Comparison of ENCODE assay signal across 19 cellular contexts in the genomic region with DNA sequence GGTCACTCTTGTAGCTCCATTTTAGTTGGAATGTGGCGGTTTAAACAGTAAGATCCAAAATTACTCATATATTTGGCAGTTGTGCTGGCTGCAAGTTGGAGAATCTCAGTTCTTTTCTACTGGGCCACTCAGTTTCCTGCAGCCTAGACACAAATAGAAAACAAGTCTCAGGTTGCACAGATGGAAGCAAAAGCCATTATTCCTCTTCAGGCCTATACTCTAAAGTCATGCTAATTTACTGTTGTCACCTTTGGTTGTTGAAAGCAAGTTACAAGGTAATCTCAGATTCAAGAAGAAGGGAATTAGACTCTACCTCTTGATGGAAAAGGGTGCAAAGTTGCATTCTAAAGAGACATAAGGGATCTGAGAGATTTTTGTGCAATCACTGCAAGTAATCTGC.
DNase-seq lines count a peak whose midpoint lies in the region; ATAC-seq, FAIRE-seq and TF ChIP-seq lines count a peak whose summit lies in the region.
"Had no signal": no experiment of that assay in that cellular context is flagged by ENCODE, and none has a peak within 500 bp of the region (broad histone marks: within the 10 kb centered on the region; RNA-seq: fewer than 3 reads in every experiment).

No MANE protein-coding gene starts in this region.

- H3K23ac ChIP-seq in H1 (ENCODE audit: insufficient read length): no peak overlapping the region

- TF ChIP-seq CTCF in SU-DHL-6 (IDR thresholded peaks at IDR 0.05; ENCODE audit: insufficient read depth, low read length, poor library complexity, severe bottlenecking): no peak
- TF ChIP-seq CTCF in H1 (IDR thresholded peaks at IDR 0.05; ENCODE audit: control extremely low read depth in 1 of 3, insufficient read depth in 1 of 3, low read depth in 1 of 3, low read length in 3 of 3): no peak
- no peak for TF ChIP-seq CTCF in MCF 10A (IDR thresholded peaks at IDR 0.05; ENCODE audit: unreplicated experiment)
- TF ChIP-seq CTCF in brain microvascular endothelial cell (IDR thresholded peaks at IDR 0.05; ENCODE audit: low read depth, low read length, missing control alignments): no peak

- H3K18ac ChIP-seq in H1 (ENCODE audit: extremely low read depth, low read length): no peak overlapping the region

- no peak for TF ChIP-seq EP300 in H1 (IDR thresholded peaks at IDR 0.05; ENCODE audit: borderline replicate concordance in 1 of 2, low read depth in 2 of 2, low read length in 2 of 2)

- H3K9me3 ChIP-seq in SU-DHL-6 (ENCODE audit: insufficient read depth, low read length): no peaks in the 10 kb centered on the region
- H3K9me3 ChIP-seq in H1 (ENCODE audit: insufficient read depth in 2 of 2, low read depth in 1 of 2, low read length in 1 of 2): no peaks in the 10 kb centered on the region
- H3K9me3 ChIP-seq: BLaER1 treated with 17β-estradiol and CSF1 and Interleukin-3, amounts not matched to agents 10 nM and 100 nM; HAP-1 had no signal

- H4K91ac ChIP-seq in H1 (replicated peaks; ENCODE audit: insufficient read length, low read length): no peak overlapping the region

- no peak overlapping the region for H3K4me3 ChIP-seq in SU-DHL-6 (ENCODE audit: insufficient read depth, low read length, poor library complexity, severe bottlenecking)
- peak overlapping the region in 1 of 4 experiments; percentile 5; a peak in 1 of 8 replicates for H3K4me3 ChIP-seq in H1 (ENCODE audit: extremely low read depth in 1 of 4, insufficient read depth in 2 of 4, low read depth in 3 of 4, low read length in 4 of 4)
- H3K4me3 ChIP-seq in brain microvascular endothelial cell (ENCODE audit: low read depth, low read length): no peak overlapping the region
- H3K4me3 ChIP-seq: BLaER1 treated with 17β-estradiol and CSF1 and Interleukin-3, amounts not matched to agents 10 nM and 100 nM; GM12878; HAP-1 had no signal

- H3K4ac ChIP-seq in H1 (replicated peaks; ENCODE audit: insufficient read length, low read depth, low read length): no peak overlapping the region

- ATAC-seq in HG03520 (IDR thresholded peaks at IDR 0.05; ENCODE audit: unreplicated experiment): no peak
- ATAC-seq: CD8-positive, alpha-beta T cell; GM12878 had no signal

- H3K27me3 ChIP-seq in SU-DHL-6 (ENCODE audit: low read length) (no peaks in the 10 kb centered on the region), H1 (replicated peaks in 1 of 4; ENCODE audit: control insufficient read depth in 3 of 4, extremely low read depth in 1 of 4, insufficient read depth in 3 of 4, low read length in 3 of 4) (no peaks in the 10 kb centered on the region), brain microvascular endothelial cell (replicated peaks) (no peaks in the 10 kb centered on the region)
- H3K27me3 ChIP-seq: BLaER1 treated with 17β-estradiol and CSF1 and Interleukin-3, amounts not matched to agents 10 nM and 100 nM had no signal

- POLR2A ChIA-PET in H1 (lab: Charles Lee; ENCODE audit: partially characterized antibody) (no interaction called here), MCF 10A (lab: Yijun Ruan, JAX) (interaction anchor here (0.6 kb wide), 1 partner anchor 468 kb away, joined by 4 read pairs; no protein-coding TSS in a partner anchor)

- H2BK15ac ChIP-seq in H1 (ENCODE audit: low read length): no peak overlapping the region

- H4K8ac ChIP-seq in H1 (ENCODE audit: extremely low read depth, insufficient read depth, low read length): no peak overlapping the region

- in situ Hi-C loops in brain microvascular endothelial cell (cut with HindIII; ENCODE audit: low pct_ligation_motif_present, low sequenced_read_pairs): no loop called here

- DNase-seq in AG20443 (ENCODE audit: low spot score) (peak; percentile 13), H1 (ENCODE audit: low read depth in 1 of 2, low spot score in 2 of 2) (no peak), iris pigment epithelial cell (ENCODE audit: low read depth) (peak; percentile 17), MCF 10A (ENCODE audit: unreplicated experiment) (no peak), brain microvascular endothelial cell (no peak)
- no peak for DNase-seq in activated CD8-positive, alpha-beta memory T cell treated with anti-CD3 and anti-CD28 coated beads, Interleukin-2, amount 50 U/mL, for 4 hours
- DNase-seq: 8988T; Calu3; CD8-positive, alpha-beta T cell; DND-41; EL; IMR-90 had no signal

- TF ChIP-seq POLR2A in H1 (IDR thresholded peaks at IDR 0.05; ENCODE audit: control extremely low read depth in 1 of 2, low read depth in 2 of 2, low read length in 2 of 2): no peak

- H2AK5ac ChIP-seq in H1 (ENCODE audit: low read depth, low read length): no peak overlapping the region

- WGBS in H1 (ENCODE audit: extremely low coverage in 1 of 2, insufficient coverage in 1 of 2, insufficient read length in 1 of 2, insufficient replicate concordance in 2 of 2, low coverage in 1 of 2, low lambda C conversion rate in 2 of 2, missing lambda C conversion rate in 1 of 2), 2 experiments: 94% methylated on average over 1 of the region's 1 CpG; no CpG with 5 or more reads in 1 of the 2 experiments

- peaks cover 0 to 6% (median 0%) of the 10 kb centered on the region in 4 experiments; a peak in 1 of 7 replicates for H3K4me1 ChIP-seq in H1 (replicated peaks in 1 of 4; ENCODE audit: control insufficient read depth in 3 of 4, insufficient read depth in 4 of 4, low read length in 3 of 4)
- H3K4me1 ChIP-seq: BLaER1 treated with 17β-estradiol and CSF1 and Interleukin-3, amounts not matched to agents 10 nM and 100 nM; HAP-1 had no signal

- BruUV-seq in MCF 10A (replicated peaks; lab: Mats Ljungman, UMichigan): no TSS peak

- no peak overlapping the region for H3K4me3 Mint-ChIP-seq in MCF 10A (ENCODE audit: unreplicated experiment)
- H3K4me3 Mint-ChIP-seq: B cell; CD8-positive, alpha-beta T cell had no signal

- H3K36me3 Mint-ChIP-seq in MCF 10A (ENCODE audit: insufficient read depth, unreplicated experiment): no peaks in the 10 kb centered on the region
- H3K36me3 Mint-ChIP-seq: CD8-positive, alpha-beta T cell had no signal

- H3K4me2 ChIP-seq in SU-DHL-6 (ENCODE audit: low read depth, low read length, poor library complexity, severe bottlenecking): no peak overlapping the region
- peak overlapping the region; percentile 14 to 31; a peak in 3 of 4 replicates for H3K4me2 ChIP-seq in H1 (ENCODE audit: insufficient read depth in 1 of 2, low read depth in 2 of 2, low read length in 2 of 2)
- H3K4me2 ChIP-seq: BLaER1 treated with 17β-estradiol and CSF1 and Interleukin-3, amounts not matched to agents 10 nM and 100 nM had no signal

- no peak for TF ChIP-seq RAD21 in H1 (IDR thresholded peaks at IDR 0.05 in 1 of 2, conservative IDR thresholded peaks at IDR 0.05 in 1 of 2; ENCODE audit: low read depth in 2 of 2, low read length in 2 of 2)

- H3K4me1 Mint-ChIP-seq in MCF 10A (ENCODE audit: insufficient read depth, unreplicated experiment): no peaks in the 10 kb centered on the region
- H3K4me1 Mint-ChIP-seq: B cell had no signal

- no peaks in the 10 kb centered on the region for H3K9me3 Mint-ChIP-seq in MCF 10A (ENCODE audit: unreplicated experiment)

- no peaks in the 10 kb centered on the region for H3K27me3 Mint-ChIP-seq in MCF 10A (ENCODE audit: insufficient read depth, unreplicated experiment)
- H3K27me3 Mint-ChIP-seq: B cell had no signal

- CTCF ChIA-PET in H1 (lab: Charles Lee; ENCODE audit: partially characterized antibody): interaction anchor here (0.6 kb wide), 1 partner anchor 47 kb away, joined by 3 read pairs; no protein-coding TSS in a partner anchor
- CTCF ChIA-PET in MCF 10A (lab: Yijun Ruan, JAX): no interaction called here

- H2BK12ac ChIP-seq in H1 (ENCODE audit: low read depth, low read length): no peak overlapping the region

- no peaks in the 10 kb centered on the region for H3K79me2 ChIP-seq in SU-DHL-6 (ENCODE audit: insufficient read depth, low read length)
- H3K79me2 ChIP-seq in H1 (ENCODE audit: control insufficient read depth in 1 of 2, insufficient read depth in 2 of 2, low read length in 2 of 2): no peaks in the 10 kb centered on the region

- no peaks in the 10 kb centered on the region for H4K20me1 ChIP-seq in SU-DHL-6 (ENCODE audit: low read depth, low read length)
- H4K20me1 ChIP-seq in H1 (replicated peaks in 1 of 2; ENCODE audit: control insufficient read depth in 1 of 2, insufficient read depth in 2 of 2, low read length in 2 of 2): no peaks in the 10 kb centered on the region
- H4K20me1 ChIP-seq: BLaER1 treated with 17β-estradiol and CSF1 and Interleukin-3, amounts not matched to agents 10 nM and 100 nM had no signal

- 0 out of 2 replicates have a peak, but pooled peaks cover 3% of the 10 kb centered on the region for H3K36me3 ChIP-seq in SU-DHL-6 (ENCODE audit: low read length)
- no peaks in the 10 kb centered on the region for H3K36me3 ChIP-seq in H1 (ENCODE audit: control insufficient read depth in 2 of 4, insufficient read depth in 4 of 4, low read length in 3 of 4)
- H3K36me3 ChIP-seq in brain microvascular endothelial cell (replicated peaks): no peaks in the 10 kb centered on the region
- H3K36me3 ChIP-seq: BLaER1 treated with 17β-estradiol and CSF1 and Interleukin-3, amounts not matched to agents 10 nM and 100 nM; HAP-1 had no signal

- H3K27ac ChIP-seq in SU-DHL-6 (ENCODE audit: low read depth, low read length) (no peak overlapping the region), H1 (ENCODE audit: low read depth, low read length) (no peak overlapping the region), brain microvascular endothelial cell (no peak overlapping the region)
- H3K27ac ChIP-seq: BLaER1 treated with 17β-estradiol and CSF1 and Interleukin-3, amounts not matched to agents 10 nM and 100 nM; HL-60 had no signal

- intact Hi-C loops in MCF 10A (cut with micrococcal nuclease): no loop called here

- H3F3A ChIP-seq in SU-DHL-6 (ENCODE audit: insufficient read depth): no peaks in the 10 kb centered on the region

- no peaks in the 10 kb centered on the region for H3K79me1 ChIP-seq in H1 (ENCODE audit: low read depth, low read length)

- no peak for FAIRE-seq in H1 (lab: Jason Lieb, UNC)
- FAIRE-seq: GM12878 had no signal

- no peak overlapping the region for H2BK5ac ChIP-seq in H1 (ENCODE audit: low read depth, low read length)

- no peaks in the 10 kb centered on the region for H3K9me2 ChIP-seq in SU-DHL-6 (replicated peaks; ENCODE audit: insufficient read depth, low read length)

- H3K14ac ChIP-seq in H1 (ENCODE audit: insufficient read length): no peak overlapping the region

- H3K23me2 ChIP-seq in H1 (ENCODE audit: low read depth, low read length): no peaks in the 10 kb centered on the region

- no peak overlapping the region for H2BK120ac ChIP-seq in H1 (replicated peaks; ENCODE audit: low read depth, low read length)

- no peak overlapping the region for H3K9ac ChIP-seq in SU-DHL-6 (ENCODE audit: low read length)
- no peak overlapping the region for H3K9ac ChIP-seq in H1 (replicated peaks in 1 of 4; ENCODE audit: extremely low read depth in 1 of 4, low read depth in 3 of 4, low read length in 3 of 4)
- H3K9ac ChIP-seq: BLaER1 treated with 17β-estradiol and CSF1 and Interleukin-3, amounts not matched to agents 10 nM and 100 nM had no signal

- no peak overlapping the region for H4K5ac ChIP-seq in H1 (ENCODE audit: insufficient read length, low read depth, low read length)

- H2BK20ac ChIP-seq in H1 (ENCODE audit: low read length): no peak overlapping the region

- no peak overlapping the region for H3K27ac Mint-ChIP-seq in MCF 10A (ENCODE audit: low read depth, unreplicated experiment)
- H3K27ac Mint-ChIP-seq: B cell; CD8-positive, alpha-beta T cell had no signal

- H2AFZ ChIP-seq in SU-DHL-6 (ENCODE audit: low read depth, low read length, severe bottlenecking): peak overlapping the region; percentile 4
- no peak overlapping the region for H2AFZ ChIP-seq in H1 (ENCODE audit: low read length)

- H3K56ac ChIP-seq in H1 (replicated peaks; ENCODE audit: insufficient read length, low read depth, low read length): no peak overlapping the region

Comparison
In these comparisons a context has a peak if more than half of its experiments do, and no peak if none do; other contexts are left out.
1. DNase-seq: peak in AG20443 (single experiment) and iris pigment epithelial cell (single experiment); none in H1 (0 of 2), MCF 10A (single experiment), brain microvascular endothelial cell (single experiment) and activated CD8-positive, alpha-beta memory T cell treated with anti-CD3 and anti-CD28 coated beads, Interleukin-2, amount 50 U/mL, for 4 hours (single experiment).